In the genomic region with DNA sequence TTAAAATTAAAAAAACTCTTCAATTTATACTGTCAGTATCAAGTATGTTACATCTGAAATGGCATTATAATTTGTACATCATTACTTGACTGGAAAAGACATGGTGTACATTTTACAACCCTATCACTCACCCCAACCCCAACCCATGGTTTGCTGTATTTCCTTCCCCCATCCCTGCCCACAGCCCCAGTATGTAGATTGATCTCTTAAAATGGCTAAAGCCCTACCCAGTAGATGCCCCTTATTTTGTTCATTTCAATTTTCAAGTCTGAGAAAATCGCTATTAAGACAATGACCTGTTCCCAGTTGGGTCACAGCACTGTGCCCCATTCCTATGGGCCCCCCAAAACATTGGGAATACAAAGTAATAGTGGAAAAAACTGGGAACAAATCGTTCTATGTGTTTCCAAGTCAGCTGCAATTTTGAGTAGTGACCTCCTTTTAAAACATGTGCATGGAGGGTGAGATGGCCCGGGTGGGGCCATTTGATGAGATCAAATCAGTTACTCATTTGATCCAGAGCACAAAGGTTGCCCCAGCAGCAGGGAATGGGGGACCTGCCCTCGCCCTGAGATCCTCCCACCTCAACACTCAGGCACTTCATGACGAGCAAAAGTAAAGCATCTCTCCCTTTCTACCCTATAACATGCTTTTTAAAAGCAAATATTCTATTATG, we compare ENCODE assay signal across 10 cellular contexts. TPM values are rescaled to one million over a fixed set of nuclear protein-coding genes. Genes with fewer than 3 reads are reported as not detected.
A peak's percentile ranks its signal among the peaks of the same experiment; 100 is the strongest.
DNase-seq lines count a peak whose midpoint lies in the region; ATAC-seq and TF ChIP-seq lines count a peak whose summit lies in the region.
"Had no signal": no experiment of that assay in that cellular context is flagged by ENCODE, and none has a peak within 500 bp of the region (broad histone marks: within the 10 kb centered on the region; RNA-seq: fewer than 3 reads in every experiment).

No MANE protein-coding gene starts in this region.

- no TSS peak for BruUV-seq in Caco-2 (replicated peaks; lab: Mats Ljungman, UMichigan)

- H3K9me3 ChIP-seq in Caco-2 (no peaks in the 10 kb centered on the region), Loucy (ENCODE audit: insufficient read depth, low read depth, low read length) (no peaks in the 10 kb centered on the region)

- no peaks in the 10 kb centered on the region for H3K27me3 Mint-ChIP-seq in Caco-2 (ENCODE audit: insufficient read depth, unreplicated experiment)
- no peaks in the 10 kb centered on the region for H3K27me3 Mint-ChIP-seq in activated naive CD8-positive, alpha-beta T cell treated with anti-CD3 and anti-CD28 coated beads for 36 hours
- no peaks in the 10 kb centered on the region for H3K27me3 Mint-ChIP-seq in nephron (ENCODE audit: low read depth)
- H3K27me3 Mint-ChIP-seq: dendritic cell treated with granulocyte-macrophage colony-stimulating factor and Interleukin-4, amounts not matched to agents 40 ng/mL and 50 ng/mL, for 4 days had no signal

- H3K27ac Mint-ChIP-seq in Caco-2 (ENCODE audit: unreplicated experiment) (peak overlapping the region; percentile 45), nephron (peak overlapping the region in 2 of 3 experiments; percentile 24 to 32)
- H3K27ac Mint-ChIP-seq in activated naive CD8-positive, alpha-beta T cell treated with anti-CD3 and anti-CD28 coated beads for 36 hours, result peak overlapping the region; percentile 68

- peaks cover 40% of the 10 kb centered on the region for H4K20me1 ChIP-seq in Loucy (ENCODE audit: insufficient read depth, low read length, poor library complexity, severe bottlenecking)

- H3K27me3 ChIP-seq in Caco-2 (replicated peaks; ENCODE audit: control insufficient read depth, insufficient read depth, low read length) (no peaks in the 10 kb centered on the region), Loucy (ENCODE audit: insufficient read depth, low read length, poor library complexity, severe bottlenecking) (no peaks in the 10 kb centered on the region)

- POLR2A ChIA-PET in Caco-2 (lab: Charles Lee), result no interaction called here

- H3K79me2 ChIP-seq in Loucy (ENCODE audit: insufficient read depth, low read length), result peaks cover 86% of the 10 kb centered on the region

- H3K4me1 Mint-ChIP-seq in Caco-2 (ENCODE audit: low read depth, unreplicated experiment) (peaks cover 62% of the 10 kb centered on the region), nephron (peaks cover 60% of the 10 kb centered on the region)
- H3K4me1 Mint-ChIP-seq in activated naive CD8-positive, alpha-beta T cell treated with anti-CD3 and anti-CD28 coated beads for 36 hours, result peaks cover 85% of the 10 kb centered on the region

- H3K4me3 ChIP-seq in Caco-2 (ENCODE audit: low read depth, low read length) (no peak overlapping the region), Loucy (ENCODE audit: low read length, poor library complexity, severe bottlenecking) (peak overlapping the region; percentile 35)

- H3F3A ChIP-seq in Loucy (ENCODE audit: low read depth), result peaks cover 11% of the 10 kb centered on the region

- CTCF ChIA-PET in Caco-2 (lab: Charles Lee), result no interaction called here

- H3K4me1 ChIP-seq in Caco-2 (peaks cover 84% of the 10 kb centered on the region), Loucy (ENCODE audit: insufficient read depth, low read length, poor library complexity, severe bottlenecking) (peaks cover 80% of the 10 kb centered on the region)

- H3K9me3 Mint-ChIP-seq in Caco-2 (ENCODE audit: unreplicated experiment) (no peaks in the 10 kb centered on the region), nephron (no peaks in the 10 kb centered on the region)
- H3K9me3 Mint-ChIP-seq in activated naive CD8-positive, alpha-beta T cell treated with anti-CD3 and anti-CD28 coated beads for 36 hours, result no peaks in the 10 kb centered on the region
- H3K9me3 Mint-ChIP-seq: dendritic cell treated with granulocyte-macrophage colony-stimulating factor and Interleukin-4, amounts not matched to agents 40 ng/mL and 50 ng/mL, for 4 days had no signal

- intact Hi-C loops in Caco-2 (cut with micrococcal nuclease; ENCODE audit: unreplicated experiment), result loop anchor here (1.0 kb wide), 1 partner anchor 9 kb away; no protein-coding TSS in a partner anchor

- no peak for TF ChIP-seq CTCF in Caco-2 (IDR thresholded peaks at IDR 0.05; ENCODE audit: insufficient read depth in 1 of 2, low read depth in 1 of 2, low read length in 1 of 2, severe bottlenecking in 1 of 2, unreplicated experiment in 1 of 2)
- TF ChIP-seq CTCF in Loucy (conservative IDR thresholded peaks at IDR 0.05; ENCODE audit: low read length), result no peak
- no peak for TF ChIP-seq CTCF in nephron (IDR thresholded peaks at IDR 0.05; ENCODE audit: unreplicated experiment in 3 of 3)

- peak overlapping the region; percentile 61 for H3K4me2 ChIP-seq in Loucy (ENCODE audit: low read depth, low read length, poor library complexity, severe bottlenecking)

- ATAC-seq in HG02763 (IDR thresholded peaks at IDR 0.05; ENCODE audit: unreplicated experiment), result no peak
- ATAC-seq: right cardiac atrium had no signal

- H3K36me3 ChIP-seq in Caco-2 (ENCODE audit: control insufficient read depth, insufficient read depth, low read length) (peaks cover 5% of the 10 kb centered on the region; the same call in 1 of the 2 replicates), Loucy (ENCODE audit: insufficient read depth, low read length) (peaks cover 12% of the 10 kb centered on the region; the same call in 1 of the 2 replicates)

- no peak overlapping the region for H3K9ac ChIP-seq in Loucy (ENCODE audit: low read depth, low read length, poor library complexity, severe bottlenecking)

- H3K4me3 Mint-ChIP-seq in Caco-2 (ENCODE audit: unreplicated experiment) (peak overlapping the region; percentile 44), nephron (no peak overlapping the region)
- no peak overlapping the region for H3K4me3 Mint-ChIP-seq in activated naive CD8-positive, alpha-beta T cell treated with anti-CD3 and anti-CD28 coated beads for 36 hours
- H3K4me3 Mint-ChIP-seq: dendritic cell treated with granulocyte-macrophage colony-stimulating factor and Interleukin-4, amounts not matched to agents 40 ng/mL and 50 ng/mL, for 4 days had no signal

- H3K36me3 Mint-ChIP-seq in Caco-2 (ENCODE audit: insufficient read depth, unreplicated experiment), result peaks cover 95% of the 10 kb centered on the region
- peaks cover 70% of the 10 kb centered on the region for H3K36me3 Mint-ChIP-seq in activated naive CD8-positive, alpha-beta T cell treated with anti-CD3 and anti-CD28 coated beads for 36 hours
- H3K36me3 Mint-ChIP-seq in nephron (ENCODE audit: low read depth), result peaks cover 11% of the 10 kb centered on the region

- no peak overlapping the region for H2AFZ ChIP-seq in Loucy (ENCODE audit: low read length)

- H3K9me2 ChIP-seq in Loucy (replicated peaks; ENCODE audit: low read depth, low read length), result no peaks in the 10 kb centered on the region

- DNase-seq in Caco-2 (no peak), mesenteric fat pad (ENCODE audit: low spot score) (no peak), NCI-H748 (lab: John Stamatoyannopoulos, UW; ENCODE audit: unreplicated experiment) (no peak)
- no peak for DNase-seq in activated naive CD8-positive, alpha-beta T cell treated with anti-CD3 and anti-CD28 coated beads for 36 hours
- DNase-seq: KG1, right cardiac atrium had no signal

RNA-seq across cellular contexts. Expression of a gene that starts 13.3 kb away (rescaled TPM):
- total RNA-seq in Caco-2 (2022), result 282 and 290 TPM in 2 replicates
- total RNA-seq in activated naive CD8-positive, alpha-beta T cell treated with anti-CD3 and anti-CD28 coated beads for 36 hours, result 100 to 1,000 TPM; 218 to 227 TPM
- 43.1 TPM for total RNA-seq in mesenteric fat pad
